39 cellular contexts compared by ENCODE assay signal in genomic region chr4:165055601-165056000, GRCh38. TPM values are rescaled to one million over a fixed set of nuclear protein-coding genes. Genes with fewer than 3 reads are reported as not detected.
"Had no signal": no experiment of that assay in that cellular context is flagged by ENCODE, and none has a peak within 500 bp of the region (broad histone marks: within the 10 kb centered on the region; RNA-seq: fewer than 3 reads in every experiment).

No MANE protein-coding gene starts in this region.

- H3K27ac Mint-ChIP-seq: activated B cell treated with CpG ODN at 0.5 μM for 24 hours; activated CD4-positive, alpha-beta memory T cell treated with anti-CD3 and anti-CD28 coated beads, Interleukin-2, amount 10 ng/mL, durations not matched to agents 7 days and 5 days; activated CD4-positive, alpha-beta T cell treated with anti-CD3 and anti-CD28 coated beads for 36 hours; activated CD4-positive, alpha-beta T cell treated with anti-CD3 and anti-CD28 coated beads, Interleukin-2, amount 10 ng/mL, durations not matched to agents 7 days and 5 days; activated CD8-positive, alpha-beta memory T cell treated with anti-CD3 and anti-CD28 coated beads, Interleukin-2, amount 10 ng/mL, durations not matched to agents 7 days and 5 days; activated CD8-positive, alpha-beta T cell treated with anti-CD3 and anti-CD28 coated beads, Interleukin-2, amount 10 ng/mL, durations not matched to agents 7 days and 5 days; activated naive CD4-positive, alpha-beta T cell treated with anti-CD3 and anti-CD28 coated beads, Interleukin-2, amount 10 ng/mL, durations not matched to agents 7 days and 5 days; activated naive CD4-positive, alpha-beta T cell treated with anti-CD3 and anti-CD28 coated beads, Interleukin-2, amount 50 U/mL, for 24 hours; activated naive CD8-positive, alpha-beta T cell; activated naive CD8-positive, alpha-beta T cell treated with anti-CD3 and anti-CD28 coated beads, Interleukin-2, amount 10 ng/mL, durations not matched to agents 7 days and 5 days; activated naive CD8-positive, alpha-beta T cell treated with anti-CD3 and anti-CD28 coated beads, Interleukin-2, amount 50 U/mL, for 24 hours; activated T-cell treated with anti-CD3 and anti-CD28 coated beads, Interleukin-2, amount 50 U/mL, for 24 hours; activated T-helper 2 cell treated with anti-CD3 and anti-CD28 coated beads, Interferon-gamma antibody, Interleukin-2, Interleukin-4, amounts not matched to agents 10 μg/mL and 5 μg/mL and 100 μg/mL, durations not matched to agents 14 hours and 24 hours and 36 hours; brain; T-helper 1 cell treated with Interleukin-12 subunit alpha and Interleukin-12 subunit beta and Interleukin-4 antibody, amounts not matched to agents 30 μg/mL and 1 μg/mL, for 36 hours; T-helper 2 cell treated with Interferon-gamma antibody and Interleukin-4, amounts not matched to agents 5 μg/mL and 100 μg/mL, for 36 hours had no signal

- H3K4me1 Mint-ChIP-seq: activated B cell treated with CpG ODN at 0.5 μM for 24 hours; activated CD4-positive, alpha-beta memory T cell treated with anti-CD3 and anti-CD28 coated beads, Interleukin-2, amount 10 ng/mL, durations not matched to agents 7 days and 5 days; activated CD4-positive, alpha-beta T cell treated with anti-CD3 and anti-CD28 coated beads for 36 hours; activated CD4-positive, alpha-beta T cell treated with anti-CD3 and anti-CD28 coated beads, Interleukin-2, amount 10 ng/mL, durations not matched to agents 7 days and 5 days; activated CD8-positive, alpha-beta memory T cell treated with anti-CD3 and anti-CD28 coated beads, Interleukin-2, amount 10 ng/mL, durations not matched to agents 7 days and 5 days; activated naive CD4-positive, alpha-beta T cell treated with anti-CD3 and anti-CD28 coated beads, Interleukin-2, amount 10 ng/mL, durations not matched to agents 7 days and 5 days; activated naive CD4-positive, alpha-beta T cell treated with anti-CD3 and anti-CD28 coated beads, Interleukin-2, amount 50 U/mL, for 24 hours; activated naive CD8-positive, alpha-beta T cell treated with anti-CD3 and anti-CD28 coated beads, Interleukin-2, amount 10 ng/mL, durations not matched to agents 7 days and 5 days; activated naive CD8-positive, alpha-beta T cell treated with anti-CD3 and anti-CD28 coated beads, Interleukin-2, amount 50 U/mL, for 24 hours; central memory CD8-positive, alpha-beta T cell had no signal

- DNase-seq: activated B cell treated with CpG ODN at 0.5 μM for 24 hours; activated CD4-positive, alpha-beta memory T cell treated with anti-CD3 and anti-CD28 coated beads, Interleukin-2, amount 10 ng/mL, durations not matched to agents 7 days and 5 days; activated CD4-positive, alpha-beta T cell treated with anti-CD3 and anti-CD28 coated beads for 36 hours; activated CD4-positive, alpha-beta T cell treated with anti-CD3 and anti-CD28 coated beads for 48 hours; activated CD4-positive, alpha-beta T cell treated with anti-CD3 and anti-CD28 coated beads, Interleukin-2, amount 10 ng/mL, durations not matched to agents 7 days and 5 days; activated CD4-positive, alpha-beta T cell treated with anti-CD3 and anti-CD28 coated beads, Interleukin-2, amount 50 U/mL, for 48 hours; activated CD4-positive, CD25-positive, alpha-beta regulatory T cell treated with anti-CD3 and anti-CD28 coated beads, Interleukin-2, amount 50 U/mL, for 72 hours; activated CD8-positive, alpha-beta memory T cell treated with anti-CD3 and anti-CD28 coated beads for 24 hours; activated CD8-positive, alpha-beta memory T cell treated with anti-CD3 and anti-CD28 coated beads, Interleukin-2, amount 10 ng/mL, durations not matched to agents 7 days and 5 days; activated CD8-positive, alpha-beta memory T cell treated with anti-CD3 and anti-CD28 coated beads, Interleukin-2, amount 50 U/mL, for 48 hours; activated CD8-positive, alpha-beta T cell treated with anti-CD3 and anti-CD28 coated beads, Interleukin-2, amount 10 ng/mL, durations not matched to agents 7 days and 5 days; activated effector memory CD4-positive, alpha-beta T cell treated with Interleukin-2 at 50 U/mL for 16 hours; activated gamma-delta T cell; activated naive CD4-positive, alpha-beta T cell treated with anti-CD3 and anti-CD28 coated beads, Interleukin-2, amount 10 ng/mL, durations not matched to agents 7 days and 5 days; activated naive CD4-positive, alpha-beta T cell treated with Interleukin-2 at 50 U/mL for 16 hours; activated naive CD8-positive, alpha-beta T cell treated with anti-CD3 and anti-CD28 coated beads, Interleukin-2, amount 10 ng/mL, durations not matched to agents 7 days and 5 days; activated naive CD8-positive, alpha-beta T cell treated with anti-CD3 and anti-CD28 coated beads, Interleukin-2, amount 50 U/mL, for 24 hours; activated T-cell treated with anti-CD3 and anti-CD28 coated beads, Interleukin-2, amount 50 U/mL, for 24 hours; activated T-cell treated with anti-CD3 and anti-CD28 coated beads, Interleukin-2, amount 50 U/mL, for 48 hours; amygdala; anterior cingulate cortex; caudate nucleus; cerebellar nuclear complex; T-helper 1 cell; T-helper 2 cell; T-helper 9 cell had no signal

- H3K27ac ChIP-seq: ascending aorta, cardiac muscle cell, VCaP had no signal

- H3K27me3 ChIP-seq: ascending aorta, cardiac muscle cell had no signal

- H3K4me3 ChIP-seq: ascending aorta, cardiac muscle cell had no signal

- H3K36me3 ChIP-seq: ascending aorta, cardiac muscle cell had no signal

- H3K4me1 ChIP-seq: ascending aorta had no signal

- FAIRE-seq: bronchial epithelial cell, TTC549 had no signal

- H3K9me3 Mint-ChIP-seq: activated B cell treated with CpG ODN at 0.5 μM for 24 hours; activated CD4-positive, alpha-beta memory T cell treated with anti-CD3 and anti-CD28 coated beads, Interleukin-2, amount 10 ng/mL, durations not matched to agents 7 days and 5 days; activated CD4-positive, alpha-beta T cell treated with anti-CD3 and anti-CD28 coated beads, Interleukin-2, amount 10 ng/mL, durations not matched to agents 7 days and 5 days; activated naive CD4-positive, alpha-beta T cell treated with anti-CD3 and anti-CD28 coated beads, Interleukin-2, amount 10 ng/mL, durations not matched to agents 7 days and 5 days; activated naive CD4-positive, alpha-beta T cell treated with anti-CD3 and anti-CD28 coated beads, Interleukin-2, amount 50 U/mL, for 24 hours; activated naive CD8-positive, alpha-beta T cell treated with anti-CD3 and anti-CD28 coated beads, Interleukin-2, amount 10 ng/mL, durations not matched to agents 7 days and 5 days; activated naive CD8-positive, alpha-beta T cell treated with anti-CD3 and anti-CD28 coated beads, Interleukin-2, amount 50 U/mL, for 24 hours; activated T-cell treated with anti-CD3 and anti-CD28 coated beads, Interleukin-2, amount 50 U/mL, for 24 hours; activated T-helper 2 cell treated with anti-CD3 and anti-CD28 coated beads, Interferon-gamma antibody, Interleukin-2, Interleukin-4, amounts not matched to agents 10 μg/mL and 5 μg/mL and 100 μg/mL, durations not matched to agents 14 hours and 24 hours and 36 hours; brain; central memory CD8-positive, alpha-beta T cell; T-helper 1 cell treated with Interleukin-12 subunit alpha and Interleukin-12 subunit beta and Interleukin-4 antibody, amounts not matched to agents 30 μg/mL and 1 μg/mL, for 36 hours; T-helper 2 cell treated with Interferon-gamma antibody and Interleukin-4, amounts not matched to agents 5 μg/mL and 100 μg/mL, for 36 hours had no signal

- H3K36me3 Mint-ChIP-seq: activated CD8-positive, alpha-beta memory T cell treated with anti-CD3 and anti-CD28 coated beads, Interleukin-2, amount 10 ng/mL, durations not matched to agents 7 days and 5 days; activated naive CD4-positive, alpha-beta T cell treated with anti-CD3 and anti-CD28 coated beads, Interleukin-2, amount 10 ng/mL, durations not matched to agents 7 days and 5 days; activated naive CD4-positive, alpha-beta T cell treated with anti-CD3 and anti-CD28 coated beads, Interleukin-2, amount 50 U/mL, for 24 hours; activated naive CD8-positive, alpha-beta T cell; activated naive CD8-positive, alpha-beta T cell treated with anti-CD3 and anti-CD28 coated beads, Interleukin-2, amount 10 ng/mL, durations not matched to agents 7 days and 5 days had no signal

- H3K27me3 Mint-ChIP-seq: activated B cell treated with CpG ODN at 0.5 μM for 24 hours; activated CD4-positive, alpha-beta memory T cell treated with anti-CD3 and anti-CD28 coated beads, Interleukin-2, amount 10 ng/mL, durations not matched to agents 7 days and 5 days; activated CD4-positive, alpha-beta T cell treated with anti-CD3 and anti-CD28 coated beads for 36 hours; activated CD8-positive, alpha-beta memory T cell treated with anti-CD3 and anti-CD28 coated beads, Interleukin-2, amount 10 ng/mL, durations not matched to agents 7 days and 5 days; activated naive CD4-positive, alpha-beta T cell treated with anti-CD3 and anti-CD28 coated beads, Interleukin-2, amount 50 U/mL, for 24 hours; activated naive CD8-positive, alpha-beta T cell; activated T-cell treated with anti-CD3 and anti-CD28 coated beads, Interleukin-2, amount 50 U/mL, for 24 hours; brain; central memory CD8-positive, alpha-beta T cell had no signal

- H3K9me3 ChIP-seq: ascending aorta had no signal

- ATAC-seq: activated CD4-positive, alpha-beta T cell treated with anti-CD3 and anti-CD28 coated beads for 36 hours; activated CD8-positive, alpha-beta memory T cell treated with anti-CD3 and anti-CD28 coated beads, Interleukin-2, amount 10 ng/mL, durations not matched to agents 7 days and 5 days; activated CD8-positive, alpha-beta T cell treated with anti-CD3 and anti-CD28 coated beads, Interleukin-2, amount 10 ng/mL, durations not matched to agents 7 days and 5 days; activated naive CD8-positive, alpha-beta T cell treated with anti-CD3 and anti-CD28 coated beads, Interleukin-2, amount 50 U/mL, for 24 hours had no signal

- H3K4me3 Mint-ChIP-seq: activated B cell treated with CpG ODN at 0.5 μM for 24 hours; activated CD4-positive, alpha-beta memory T cell treated with anti-CD3 and anti-CD28 coated beads, Interleukin-2, amount 10 ng/mL, durations not matched to agents 7 days and 5 days; activated CD4-positive, alpha-beta T cell treated with anti-CD3 and anti-CD28 coated beads for 36 hours; activated CD4-positive, alpha-beta T cell treated with anti-CD3 and anti-CD28 coated beads, Interleukin-2, amount 10 ng/mL, durations not matched to agents 7 days and 5 days; activated CD8-positive, alpha-beta memory T cell treated with anti-CD3 and anti-CD28 coated beads, Interleukin-2, amount 10 ng/mL, durations not matched to agents 7 days and 5 days; activated CD8-positive, alpha-beta T cell treated with anti-CD3 and anti-CD28 coated beads, Interleukin-2, amount 10 ng/mL, durations not matched to agents 7 days and 5 days; activated naive CD4-positive, alpha-beta T cell treated with anti-CD3 and anti-CD28 coated beads, Interleukin-2, amount 10 ng/mL, durations not matched to agents 7 days and 5 days; activated naive CD4-positive, alpha-beta T cell treated with anti-CD3 and anti-CD28 coated beads, Interleukin-2, amount 50 U/mL, for 24 hours; activated naive CD8-positive, alpha-beta T cell; activated naive CD8-positive, alpha-beta T cell treated with anti-CD3 and anti-CD28 coated beads, Interleukin-2, amount 10 ng/mL, durations not matched to agents 7 days and 5 days; activated naive CD8-positive, alpha-beta T cell treated with anti-CD3 and anti-CD28 coated beads, Interleukin-2, amount 50 U/mL, for 24 hours; activated T-cell treated with anti-CD3 and anti-CD28 coated beads, Interleukin-2, amount 50 U/mL, for 24 hours; brain; central memory CD8-positive, alpha-beta T cell; T-helper 1 cell treated with Interleukin-12 subunit alpha and Interleukin-12 subunit beta and Interleukin-4 antibody, amounts not matched to agents 30 μg/mL and 1 μg/mL, for 36 hours; T-helper 2 cell treated with Interferon-gamma antibody and Interleukin-4, amounts not matched to agents 5 μg/mL and 100 μg/mL, for 36 hours had no signal

RNA-seq across cellular contexts. Expression of gene TRIM75, which starts 1.9 kb away (rescaled TPM):
- total RNA-seq: activated B cell treated with CpG ODN at 0.5 μM for 24 hours; activated CD4-positive, alpha-beta memory T cell treated with anti-CD3 and anti-CD28 coated beads, Interleukin-2, amount 10 ng/mL, durations not matched to agents 7 days and 5 days; activated CD4-positive, alpha-beta T cell treated with anti-CD3 and anti-CD28 coated beads for 36 hours; activated CD4-positive, alpha-beta T cell treated with anti-CD3 and anti-CD28 coated beads, Interleukin-2, amount 10 ng/mL, durations not matched to agents 7 days and 5 days; activated CD8-positive, alpha-beta memory T cell treated with anti-CD3 and anti-CD28 coated beads, Interleukin-2, amount 10 ng/mL, durations not matched to agents 7 days and 5 days; activated CD8-positive, alpha-beta T cell treated with anti-CD3 and anti-CD28 coated beads, Interleukin-2, amount 10 ng/mL, durations not matched to agents 7 days and 5 days; activated naive CD8-positive, alpha-beta T cell treated with anti-CD3 and anti-CD28 coated beads, Interleukin-2, amount 10 ng/mL, durations not matched to agents 7 days and 5 days; activated T-helper 2 cell treated with anti-CD3 and anti-CD28 coated beads, Interferon-gamma antibody, Interleukin-2, Interleukin-4, amounts not matched to agents 10 μg/mL and 5 μg/mL and 100 μg/mL, durations not matched to agents 14 hours and 24 hours and 36 hours; ascending aorta; bronchial epithelial cell; cardiac muscle cell had no signal
- polyA plus RNA-seq: adipose tissue, cardiac muscle cell had no signal

RNA-seq across cellular contexts. Expression of gene TRIM60, which starts 23.8 kb away (rescaled TPM):
- total RNA-seq: activated B cell treated with CpG ODN at 0.5 μM for 24 hours; activated CD4-positive, alpha-beta memory T cell treated with anti-CD3 and anti-CD28 coated beads, Interleukin-2, amount 10 ng/mL, durations not matched to agents 7 days and 5 days; activated CD4-positive, alpha-beta T cell treated with anti-CD3 and anti-CD28 coated beads for 36 hours; activated CD4-positive, alpha-beta T cell treated with anti-CD3 and anti-CD28 coated beads, Interleukin-2, amount 10 ng/mL, durations not matched to agents 7 days and 5 days; activated CD8-positive, alpha-beta memory T cell treated with anti-CD3 and anti-CD28 coated beads, Interleukin-2, amount 10 ng/mL, durations not matched to agents 7 days and 5 days; activated CD8-positive, alpha-beta T cell treated with anti-CD3 and anti-CD28 coated beads, Interleukin-2, amount 10 ng/mL, durations not matched to agents 7 days and 5 days; activated naive CD8-positive, alpha-beta T cell treated with anti-CD3 and anti-CD28 coated beads, Interleukin-2, amount 10 ng/mL, durations not matched to agents 7 days and 5 days; activated T-helper 2 cell treated with anti-CD3 and anti-CD28 coated beads, Interferon-gamma antibody, Interleukin-2, Interleukin-4, amounts not matched to agents 10 μg/mL and 5 μg/mL and 100 μg/mL, durations not matched to agents 14 hours and 24 hours and 36 hours; ascending aorta; bronchial epithelial cell; cardiac muscle cell had no signal
- polyA plus RNA-seq: adipose tissue, cardiac muscle cell had no signal
